ENCODE assay signal across 8 cellular contexts in genomic region chr13:40373608-40374007, GRCh38.
DNase-seq lines count a peak whose midpoint lies in the region; ATAC-seq and TF ChIP-seq lines count a peak whose summit lies in the region.
"Not testable (repeated sequence)": the region's sequence is repeated elsewhere in the genome, so short reads cannot be mapped to it uniquely, and the experiment has no call there.

No MANE protein-coding gene starts in this region.

- not testable (repeated sequence) for H3K36me3 Mint-ChIP-seq in CD4-positive, alpha-beta T cell (ENCODE audit: low read depth); T-helper 17 cell (ENCODE audit: low read depth); activated CD4-positive, alpha-beta memory T cell treated with anti-CD3 and anti-CD28 coated beads for 36 hours; activated T-cell treated with anti-CD3 and anti-CD28 coated beads, Interleukin-2, amount 50 U/mL, for 4 hours (ENCODE audit: insufficient read depth); osteocyte (ENCODE audit: unreplicated experiment)
- peaks cover 19% of the 10 kb centered on the region for H3K36me3 Mint-ChIP-seq in activated naive CD8-positive, alpha-beta T cell treated with anti-CD3 and anti-CD28 coated beads for 36 hours
- peaks cover 10% of the 10 kb centered on the region for H3K36me3 Mint-ChIP-seq in stimulated activated memory B cell treated with anti-CD40 and anti-IgM and Interleukin-4, amounts not matched to agents 10 μg/mL and 1 μg/mL and 100 μg/mL, for 72 hours

- POLR2A ChIA-PET in CD4-positive, alpha-beta T cell (lab: Charles Lee); activated CD4-positive, alpha-beta memory T cell treated with anti-CD3 and anti-CD28 coated beads for 36 hours (lab: Charles Lee): not testable (repeated sequence)

- peak; percentile 61 for ATAC-seq in CD4-positive, alpha-beta T cell (ENCODE audit: poor library complexity)
- peak; percentile 78 for ATAC-seq in T-helper 17 cell
- ATAC-seq in activated T-cell treated with anti-CD3 and anti-CD28 coated beads, Interleukin-2, amount 50 U/mL, for 4 hours = peak; percentile 74 to 81
- ATAC-seq in stimulated activated memory B cell treated with anti-CD40 and anti-IgM and Interleukin-4, amounts not matched to agents 10 μg/mL and 1 μg/mL and 100 μg/mL, for 72 hours = peak; percentile 38

- not testable (repeated sequence) for H3K27ac ChIP-seq in CD4-positive, alpha-beta T cell (ENCODE audit: low read depth, low read length)

- not testable (repeated sequence) for TF ChIP-seq CTCF in CD4-positive, alpha-beta T cell (IDR thresholded peaks at IDR 0.05); osteocyte (IDR thresholded peaks at IDR 0.05)

- not testable (repeated sequence) for H3K9me3 ChIP-seq in CD4-positive, alpha-beta T cell (ENCODE audit: control insufficient read depth, low read length); T-helper 17 cell (ENCODE audit: control insufficient read depth, low read length, poor library complexity, severe bottlenecking)

- H3K4me3 Mint-ChIP-seq in CD4-positive, alpha-beta T cell; T-helper 17 cell; activated CD4-positive, alpha-beta memory T cell treated with anti-CD3 and anti-CD28 coated beads for 36 hours; activated T-cell treated with anti-CD3 and anti-CD28 coated beads, Interleukin-2, amount 50 U/mL, for 4 hours; activated naive CD8-positive, alpha-beta T cell treated with anti-CD3 and anti-CD28 coated beads for 36 hours; osteocyte (ENCODE audit: unreplicated experiment); stimulated activated memory B cell treated with anti-CD40 and anti-IgM and Interleukin-4, amounts not matched to agents 10 μg/mL and 1 μg/mL and 100 μg/mL, for 72 hours: not testable (repeated sequence)

- peak in 2 of 10 experiments; percentile 2 to 12 for DNase-seq in CD4-positive, alpha-beta T cell
- not testable (repeated sequence) for DNase-seq in T-helper 17 cell
- peak; percentile 69 for DNase-seq in activated CD4-positive, alpha-beta memory T cell treated with anti-CD3 and anti-CD28 coated beads for 36 hours
- DNase-seq in activated T-cell treated with anti-CD3 and anti-CD28 coated beads, Interleukin-2, amount 50 U/mL, for 4 hours = peak; percentile 31
- DNase-seq in activated naive CD8-positive, alpha-beta T cell treated with anti-CD3 and anti-CD28 coated beads for 36 hours = peak; percentile 61
- DNase-seq in osteocyte (ENCODE audit: extremely low spot score, unreplicated experiment) = peak; percentile 51
- DNase-seq in stimulated activated CD4-positive, alpha-beta T cell treated with anti-CD3 and anti-CD28 coated beads, Interleukin-4, amount 100 ng/mL, for 48 hours (ENCODE audit: low read depth in 2 of 2) = peak; percentile 20 to 36

- CTCF ChIA-PET in CD4-positive, alpha-beta T cell (lab: Charles Lee); activated CD4-positive, alpha-beta memory T cell treated with anti-CD3 and anti-CD28 coated beads for 36 hours (lab: Charles Lee): not testable (repeated sequence)

- peaks cover 69% of the 10 kb centered on the region for H3K4me1 Mint-ChIP-seq in CD4-positive, alpha-beta T cell (ENCODE audit: low read depth)
- peaks cover 29% of the 10 kb centered on the region for H3K4me1 Mint-ChIP-seq in T-helper 17 cell
- H3K4me1 Mint-ChIP-seq in activated CD4-positive, alpha-beta memory T cell treated with anti-CD3 and anti-CD28 coated beads for 36 hours (ENCODE audit: low read depth) = peaks cover 41% of the 10 kb centered on the region
- H3K4me1 Mint-ChIP-seq in activated T-cell treated with anti-CD3 and anti-CD28 coated beads, Interleukin-2, amount 50 U/mL, for 4 hours (ENCODE audit: low read depth) = peaks cover 45% of the 10 kb centered on the region
- H3K4me1 Mint-ChIP-seq in activated naive CD8-positive, alpha-beta T cell treated with anti-CD3 and anti-CD28 coated beads for 36 hours = peaks cover 34% of the 10 kb centered on the region
- H3K4me1 Mint-ChIP-seq in osteocyte (ENCODE audit: unreplicated experiment) = not testable (repeated sequence)
- peaks cover 55% of the 10 kb centered on the region for H3K4me1 Mint-ChIP-seq in stimulated activated memory B cell treated with anti-CD40 and anti-IgM and Interleukin-4, amounts not matched to agents 10 μg/mL and 1 μg/mL and 100 μg/mL, for 72 hours

- not testable (repeated sequence) for H3K27me3 Mint-ChIP-seq in CD4-positive, alpha-beta T cell; T-helper 17 cell; activated CD4-positive, alpha-beta memory T cell treated with anti-CD3 and anti-CD28 coated beads for 36 hours; activated T-cell treated with anti-CD3 and anti-CD28 coated beads, Interleukin-2, amount 50 U/mL, for 4 hours (ENCODE audit: low read depth); activated naive CD8-positive, alpha-beta T cell treated with anti-CD3 and anti-CD28 coated beads for 36 hours; stimulated activated memory B cell treated with anti-CD40 and anti-IgM and Interleukin-4, amounts not matched to agents 10 μg/mL and 1 μg/mL and 100 μg/mL, for 72 hours
- peaks cover 29% of the 10 kb centered on the region for H3K27me3 Mint-ChIP-seq in osteocyte (ENCODE audit: unreplicated experiment)

- H3K27me3 ChIP-seq in CD4-positive, alpha-beta T cell (ENCODE audit: control insufficient read depth, insufficient read depth, low read length) = not testable (repeated sequence)

- H3K9me3 Mint-ChIP-seq in CD4-positive, alpha-beta T cell; activated CD4-positive, alpha-beta memory T cell treated with anti-CD3 and anti-CD28 coated beads for 36 hours; activated T-cell treated with anti-CD3 and anti-CD28 coated beads, Interleukin-2, amount 50 U/mL, for 4 hours; osteocyte (ENCODE audit: unreplicated experiment); stimulated activated memory B cell treated with anti-CD40 and anti-IgM and Interleukin-4, amounts not matched to agents 10 μg/mL and 1 μg/mL and 100 μg/mL, for 72 hours: not testable (repeated sequence)
- peaks cover 15% of the 10 kb centered on the region for H3K9me3 Mint-ChIP-seq in activated naive CD8-positive, alpha-beta T cell treated with anti-CD3 and anti-CD28 coated beads for 36 hours

- peak overlapping the region; percentile 1 for H3K27ac Mint-ChIP-seq in CD4-positive, alpha-beta T cell
- H3K27ac Mint-ChIP-seq in T-helper 17 cell = peak overlapping the region; percentile 1
- peak overlapping the region; percentile 21 for H3K27ac Mint-ChIP-seq in activated CD4-positive, alpha-beta memory T cell treated with anti-CD3 and anti-CD28 coated beads for 36 hours
- peak overlapping the region; percentile 78 for H3K27ac Mint-ChIP-seq in activated naive CD8-positive, alpha-beta T cell treated with anti-CD3 and anti-CD28 coated beads for 36 hours
- not testable (repeated sequence) for H3K27ac Mint-ChIP-seq in osteocyte (ENCODE audit: unreplicated experiment)
- peak overlapping the region; percentile 27 for H3K27ac Mint-ChIP-seq in stimulated activated memory B cell treated with anti-CD40 and anti-IgM and Interleukin-4, amounts not matched to agents 10 μg/mL and 1 μg/mL and 100 μg/mL, for 72 hours

- intact Hi-C loops in CD4-positive, alpha-beta T cell (cut with DNase I, micrococcal nuclease) = loop anchor here in 1 of 2 experiments (10.0 kb wide), 1 partner anchor 49 kb away; no protein-coding TSS in a partner anchor
- intact Hi-C loops in activated CD4-positive, alpha-beta memory T cell treated with anti-CD3 and anti-CD28 coated beads for 36 hours (cut with micrococcal nuclease) = loop anchor here (2.0 to 5.0 kb wide), 3 partner anchors 59 to 271 kb away; no protein-coding TSS in a partner anchor
